In genomic region chr2:144938308-144938709, GRCh38 we compare ENCODE assay signal across 9 cellular contexts.
DNase-seq lines count a peak whose midpoint lies in the region; ATAC-seq and TF ChIP-seq lines count a peak whose summit lies in the region.
"Had no signal": no experiment of that assay in that cellular context is flagged by ENCODE, and none has a peak within 500 bp of the region (broad histone marks: within the 10 kb centered on the region; RNA-seq: fewer than 3 reads in every experiment).

No MANE protein-coding gene starts in this region.

- H2BK120ac ChIP-seq in IMR-90 (ENCODE audit: low read depth, low read length) (peak overlapping the region; percentile 85), mesendoderm (ENCODE audit: low read depth, low read length) (no peak overlapping the region)

- no peak overlapping the region for H2AK9ac ChIP-seq in IMR-90 (replicated peaks; ENCODE audit: low read depth, low read length, poor library complexity)

- H4K5ac ChIP-seq in IMR-90 (ENCODE audit: low read depth, low read length) (no peak overlapping the region), mesendoderm (ENCODE audit: low read length) (no peak overlapping the region)

- peak overlapping the region; percentile 59 for H2AFZ ChIP-seq in IMR-90 (replicated peaks; ENCODE audit: low read length, poor library complexity)

- no peak overlapping the region; the same call in 1 of the 2 replicates for H3K9ac ChIP-seq in IMR-90 (ENCODE audit: low read depth, low read length)
- peak overlapping the region in 1 of 2 donors; percentile 58 for H3K9ac ChIP-seq in liver (ENCODE audit: low read depth in 1 of 2, low read length in 2 of 2)
- no peak overlapping the region for H3K9ac ChIP-seq in mesendoderm (ENCODE audit: low read length)

- TF ChIP-seq CTCF in IMR-90 (conservative IDR thresholded peaks at IDR 0.05; ENCODE audit: low read depth, low read length) (no peak), liver (IDR thresholded peaks at IDR 0.05; ENCODE audit: low read depth, low read length, missing input control) (no peak), thoracic aorta (IDR thresholded peaks at IDR 0.05) (no peak)

- peaks cover 8% of the 10 kb centered on the region for H3K4me1 ChIP-seq in IMR-90 (ENCODE audit: control insufficient read depth, insufficient read depth, low read length)
- H3K4me1 ChIP-seq in liver (ENCODE audit: control insufficient read depth in 4 of 4, insufficient read depth in 4 of 4, low read length in 3 of 4): peaks cover 0 to 15% (median 4%) of the 10 kb centered on the region in 4 donors
- peaks cover 40 to 68% of the 10 kb centered on the region in 2 donors for H3K4me1 ChIP-seq in thoracic aorta (ENCODE audit: control insufficient read depth in 1 of 2, low read depth in 2 of 2)
- no peaks in the 10 kb centered on the region for H3K4me1 ChIP-seq in mesendoderm (ENCODE audit: control insufficient read depth, low read depth, low read length)

- CTCF ChIA-PET in IMR-90 (lab: Yijun Ruan, JAX): interaction anchor here (0.6 kb wide), 1 partner anchor 1384 kb away, joined by 3 read pairs; no protein-coding TSS in a partner anchor

- peak overlapping the region; percentile 87 for H2BK20ac ChIP-seq in IMR-90 (ENCODE audit: low read depth, low read length)

- no peaks in the 10 kb centered on the region for H4K20me1 ChIP-seq in IMR-90 (ENCODE audit: insufficient read depth, low read length)

- peak overlapping the region; percentile 82 for H3K14ac ChIP-seq in IMR-90 (replicated peaks; ENCODE audit: low read depth, low read length)

- DNase-seq in IMR-90 (peak; percentile 80), thoracic aorta (ENCODE audit: low spot score) (no peak), mesendoderm (no peak), SHP77 (lab: John Stamatoyannopoulos, UW) (no peak), UCSD-AML1 (lab: John Stamatoyannopoulos, UW; ENCODE audit: unreplicated experiment) (no peak)

- H2AK5ac ChIP-seq in IMR-90 (ENCODE audit: low read depth, low read length): peak overlapping the region; percentile 65
- H2AK5ac ChIP-seq in mesendoderm (ENCODE audit: low read length): no peak overlapping the region

- TF ChIP-seq RAD21 in IMR-90 (IDR thresholded peaks at IDR 0.05; ENCODE audit: low read length) (no peak), liver (IDR thresholded peaks at IDR 0.05) (peak; percentile 38 to 56)

- H3K36me3 ChIP-seq in IMR-90 (ENCODE audit: control insufficient read depth, insufficient read depth, low read length) (no peaks in the 10 kb centered on the region), liver (ENCODE audit: control insufficient read depth in 4 of 4, insufficient read depth in 3 of 4, low read depth in 1 of 4, low read length in 3 of 4) (no peaks in the 10 kb centered on the region), thoracic aorta (no peaks in the 10 kb centered on the region), mesendoderm (ENCODE audit: control insufficient read depth, insufficient read depth, low read length) (no peaks in the 10 kb centered on the region)

- no TSS peak for BruUV-seq in IMR-90 (replicated peaks; lab: Mats Ljungman, UMichigan)

- intact Hi-C loops in IMR-90 (cut with micrococcal nuclease): no loop called here

- TF ChIP-seq POLR2A in IMR-90 (IDR thresholded peaks at IDR 0.05; ENCODE audit: low read depth, low read length): no peak

- no peaks in the 10 kb centered on the region for H3K79me2 ChIP-seq in mesendoderm (ENCODE audit: control insufficient read depth, insufficient read depth, low read length)

- H3K9me3 ChIP-seq in IMR-90 (ENCODE audit: control insufficient read depth, insufficient read depth, low read length): no peaks in the 10 kb centered on the region
- no peaks in the 10 kb centered on the region for H3K9me3 ChIP-seq in liver (ENCODE audit: control insufficient read depth in 4 of 4, low read length in 3 of 4)
- H3K9me3 ChIP-seq in thoracic aorta: no peaks in the 10 kb centered on the region

- H3K23ac ChIP-seq in IMR-90 (ENCODE audit: low read depth, low read length): peak overlapping the region; percentile 58; the same call in 1 of the 2 replicates
- no peak overlapping the region for H3K23ac ChIP-seq in mesendoderm (ENCODE audit: low read length)

- H3K27ac ChIP-seq in IMR-90 (ENCODE audit: insufficient read depth, low read length) (peak overlapping the region; percentile 9; the same call in 1 of the 2 replicates), cingulate gyrus (ENCODE audit: low read depth, low read length) (peak overlapping the region; percentile 19), liver (ENCODE audit: low read depth in 1 of 2, low read length in 2 of 2) (peak overlapping the region; percentile 14 to 36), thoracic aorta (peak overlapping the region; percentile 67 to 71), mesendoderm (ENCODE audit: low read depth, low read length) (no peak overlapping the region)
- H3K27ac ChIP-seq: VCaP had no signal

- POLR2A ChIA-PET in IMR-90 (lab: Charles Lee; ENCODE audit: unreplicated experiment): interaction anchor here (0.6 kb wide), 2 partner anchors 25 to 214 kb away, joined by 3 read pairs; no protein-coding TSS in a partner anchor

- H4K8ac ChIP-seq in IMR-90 (ENCODE audit: low read depth in 2 of 2, low read length in 2 of 2) (peak overlapping the region; percentile 14 to 81; a peak in 2 of 4 replicates), mesendoderm (ENCODE audit: low read depth, low read length) (no peak overlapping the region)

- H3K4me2 ChIP-seq in IMR-90 (ENCODE audit: low read depth, low read length) (peak overlapping the region; percentile 74; the same call in 1 of the 2 replicates), mesendoderm (ENCODE audit: low read length) (no peak overlapping the region)

- H3K9me1 ChIP-seq in IMR-90 (ENCODE audit: insufficient read depth, low read length): no peaks in the 10 kb centered on the region; the same call in 1 of the 2 replicates

- H2BK5ac ChIP-seq in IMR-90 (ENCODE audit: low read depth, low read length, poor library complexity, severe bottlenecking) (peak overlapping the region; percentile 43), mesendoderm (ENCODE audit: low read length) (no peak overlapping the region)

- in situ Hi-C loops in IMR-90 (cut with MboI; ENCODE audit: low sequenced_read_pairs): no loop called here

- no CpG with 5 or more reads among the region's 2 CpGs for WGBS in IMR-90 (ENCODE audit: extremely low coverage in 2 of 2, insufficient read length in 1 of 2), 2 experiments
- 3% methylated on average over 2 of the region's 2 CpGs for WGBS in liver
- no CpG with 5 or more reads among the region's 2 CpGs for WGBS in mesendoderm (ENCODE audit: extremely low coverage, insufficient coverage, low lambda C conversion rate)

- no peaks in the 10 kb centered on the region for H3K79me1 ChIP-seq in IMR-90 (ENCODE audit: low read depth in 1 of 2, low read length in 2 of 2)
- H3K79me1 ChIP-seq in mesendoderm (ENCODE audit: low read length): no peaks in the 10 kb centered on the region

- peak overlapping the region; percentile 78; the same call in 1 of the 2 replicates for H3K4ac ChIP-seq in IMR-90 (ENCODE audit: low read depth, low read length)
- H3K4ac ChIP-seq in mesendoderm (ENCODE audit: low read depth, low read length): no peak overlapping the region

- H3K27me3 ChIP-seq in IMR-90 (ENCODE audit: control insufficient read depth, insufficient read depth, low read length) (no peaks in the 10 kb centered on the region), liver (ENCODE audit: control insufficient read depth in 4 of 4, insufficient read depth in 4 of 4, low read length in 3 of 4) (no peaks in the 10 kb centered on the region), thoracic aorta (replicated peaks; ENCODE audit: insufficient read depth) (no peaks in the 10 kb centered on the region), mesendoderm (ENCODE audit: insufficient read depth, low read length, poor library complexity) (no peaks in the 10 kb centered on the region)

- H2BK15ac ChIP-seq in IMR-90 (ENCODE audit: low read depth, low read length) (peak overlapping the region; percentile 51; the same call in 1 of the 3 replicates), mesendoderm (replicated peaks; ENCODE audit: low read depth) (no peak overlapping the region)

- H3K18ac ChIP-seq in IMR-90 (ENCODE audit: low read depth, low read length) (peak overlapping the region; percentile 16; the same call in 1 of the 2 replicates), mesendoderm (ENCODE audit: low read length) (no peak overlapping the region)

- H3K4me3 ChIP-seq in IMR-90 (ENCODE audit: insufficient read depth, low read depth, low read length) (no peak overlapping the region), liver (ENCODE audit: low read depth in 1 of 3, low read length in 3 of 3) (peak overlapping the region in 1 of 3 donors; percentile 35), thoracic aorta (peak overlapping the region; percentile 31), mesendoderm (ENCODE audit: low read length) (no peak overlapping the region)

- H3K56ac ChIP-seq in IMR-90 (ENCODE audit: extremely low read depth, insufficient read depth, low read length) (no peak overlapping the region), mesendoderm (ENCODE audit: low read length) (no peak overlapping the region)

- no peak overlapping the region for H4K91ac ChIP-seq in IMR-90 (ENCODE audit: insufficient read depth, low read depth, low read length)

- ATAC-seq in IMR-90 (ENCODE audit: low read depth): peak; percentile 69
- peak; percentile 40 for ATAC-seq in thoracic aorta (ENCODE audit: insufficient number of reproducible peaks, low FRiP score, low read depth)
- ATAC-seq in GM18870 (IDR thresholded peaks at IDR 0.05; ENCODE audit: unreplicated experiment): no peak

- dilution Hi-C loops in IMR-90 (cut with HindIII; ENCODE audit: low sequenced_read_pairs, unreplicated experiment): no loop called here

TF ChIP-seq in IMR-90, 13 proteins besides CTCF, POLR2A, EP300 and RAD21 (continues in another document):
- TF ChIP-seq SMC3 (IDR thresholded peaks at IDR 0.05; ENCODE audit: low read depth, low read length) (no peak), CHD1 (IDR thresholded peaks at IDR 0.05; ENCODE audit: low read depth, low read length) (no peak)

TF ChIP-seq in liver, 16 proteins besides CTCF, POLR2A, EP300 and RAD21 (continues in another document):
- TF ChIP-seq SP1 (IDR thresholded peaks at IDR 0.05) (peak; percentile 64), JUND (IDR thresholded peaks at IDR 0.05) (peak in 1 of 2 donors; percentile 17), FOXA1 (IDR thresholded peaks at IDR 0.05) (no peak), RXRA (IDR thresholded peaks at IDR 0.05) (peak in 1 of 2 donors; percentile 15), FOXA2 (IDR thresholded peaks at IDR 0.05) (no peak), GABPA (IDR thresholded peaks at IDR 0.05 in 1 of 2, conservative IDR thresholded peaks at IDR 0.05 in 1 of 2) (peak in 1 of 2 donors; percentile 23), EGR1 (IDR thresholded peaks at IDR 0.05; ENCODE audit: low read depth in 2 of 2) (no peak), TAF1 (conservative IDR thresholded peaks at IDR 0.05) (no peak), NR2F2 (IDR thresholded peaks at IDR 0.05) (no peak)
